Comparison of ENCODE assay signal across 9 cellular contexts in the genomic region with DNA sequence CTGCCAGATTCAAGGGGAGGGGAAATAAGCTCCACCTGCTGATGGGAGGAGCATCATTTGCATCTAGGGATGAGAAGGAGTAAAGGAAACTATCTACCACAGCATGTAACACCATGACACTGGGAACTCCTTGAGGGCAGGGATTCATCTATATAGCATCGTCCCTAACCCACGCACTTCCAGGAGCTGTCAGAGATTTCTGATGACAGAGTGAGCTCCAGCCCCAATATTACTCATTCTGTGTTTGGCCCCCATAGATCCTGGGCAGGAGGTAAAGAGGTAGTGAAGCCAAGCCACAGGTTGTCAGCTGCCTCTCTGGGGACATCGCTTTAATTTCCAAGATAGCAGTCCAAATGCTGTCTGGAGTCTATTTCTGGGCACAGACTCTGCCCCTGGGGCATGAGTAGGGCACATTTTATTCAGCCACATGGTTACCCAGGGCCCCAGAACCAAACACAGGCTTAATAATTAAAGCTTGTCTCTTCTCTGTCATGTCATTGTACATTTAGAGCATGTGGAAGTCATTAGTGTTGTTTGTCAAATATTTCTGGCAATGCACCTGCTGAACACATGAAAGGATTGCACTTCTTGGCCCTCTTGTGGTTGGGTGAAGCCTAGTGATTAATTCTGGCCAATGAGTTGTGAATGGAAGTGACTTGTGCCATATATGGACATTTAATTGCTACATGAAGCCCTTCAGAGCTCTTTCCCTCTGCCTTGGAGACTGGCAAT.
DNase-seq lines count a peak whose midpoint lies in the region; ATAC-seq and TF ChIP-seq lines count a peak whose summit lies in the region.
"Had no signal": no experiment of that assay in that cellular context is flagged by ENCODE, and none has a peak within 500 bp of the region (broad histone marks: within the 10 kb centered on the region; RNA-seq: fewer than 3 reads in every experiment).

No MANE protein-coding gene starts in this region.

- intact Hi-C loops in left ventricle myocardium superior (cut with micrococcal nuclease) (no loop called here), Right ventricle myocardium inferior (cut with DNase I) (no loop called here), mammary epithelial cell (cut with micrococcal nuclease) (loop anchor here (1.0 to 5.0 kb wide), 3 partner anchors 106 to 665 kb away; a partner anchor contains a TSS), tibial artery (cut with DNase I; ENCODE audit: low total_unique reads) (no loop called here)

- no peak overlapping the region for H2AFZ ChIP-seq in mammary epithelial cell (ENCODE audit: low read depth, low read length)

- in situ Hi-C loops in mammary epithelial cell (cut with MboI; ENCODE audit: low sequenced_read_pairs in 2 of 2), result no loop called here

- dilution Hi-C loops in mammary epithelial cell (cut with HindIII; ENCODE audit: low sequenced_read_pairs), result no loop called here

- no peak for DNase-seq in left ventricle myocardium superior
- DNase-seq in Right ventricle myocardium inferior (ENCODE audit: missing footprints), result no peak
- peak; percentile 99 for DNase-seq in NCI-H2081 treated with DMSO at 0.1 percent for 48 hours (lab: John Stamatoyannopoulos, UW)
- DNase-seq in mammary epithelial cell, result peak; percentile 36
- DNase-seq in stimulated activated naive CD8-positive, alpha-beta T cell treated with anti-CD3 and anti-CD28 coated beads, Interleukin-15, Interleukin-2, amounts not matched to agents 100 U/mL and 50 U/mL, for 24 hours, result no peak
- DNase-seq in stimulated activated CD4-positive, alpha-beta T cell treated with anti-CD3 and anti-CD28 coated beads, Interleukin-12 subunit alpha, Interleukin-12 subunit beta, amount 100 ng/mL, for 4 hours, result no peak
- no peak for DNase-seq in tibial artery
- DNase-seq: upper lobe of left lung had no signal

- H3K9ac ChIP-seq in mammary epithelial cell (ENCODE audit: insufficient read depth, low read length), result no peak overlapping the region

- H3K4me2 ChIP-seq in mammary epithelial cell (ENCODE audit: insufficient read depth, low read depth, low read length), result no peak overlapping the region

- BruUV-seq in mammary epithelial cell (replicated peaks; lab: Mats Ljungman, UMichigan), result no TSS peak

- no peak overlapping the region for H3K27ac ChIP-seq in mammary epithelial cell (ENCODE audit: insufficient read depth, low read depth, low read length)
- no peak overlapping the region for H3K27ac ChIP-seq in tibial artery
- H3K27ac ChIP-seq: upper lobe of left lung had no signal

- ATAC-seq in left ventricle myocardium superior (peak; percentile 76), Right ventricle myocardium inferior (no peak), GM18519 (IDR thresholded peaks at IDR 0.05; ENCODE audit: low FRiP score, unreplicated experiment) (no peak)
- ATAC-seq in stimulated activated naive CD8-positive, alpha-beta T cell treated with anti-CD3 and anti-CD28 coated beads, Interleukin-15, Interleukin-2, amounts not matched to agents 100 U/mL and 50 U/mL, for 24 hours, result no peak

- no peaks in the 10 kb centered on the region for H3K79me2 ChIP-seq in mammary epithelial cell (ENCODE audit: insufficient read depth, low read length)

- H4K20me1 ChIP-seq in mammary epithelial cell (ENCODE audit: insufficient read depth, low read length), result no peaks in the 10 kb centered on the region

- CTCF ChIA-PET in mammary epithelial cell (lab: Charles Lee; ENCODE audit: low non-redundant PET), result interaction anchor here (1.1 kb wide), 1 partner anchor 81 kb away, joined by 3 read pairs; no protein-coding TSS in a partner anchor

- H3K4me1 ChIP-seq in mammary epithelial cell (ENCODE audit: insufficient read depth, low read length) (no peaks in the 10 kb centered on the region), tibial artery (no peaks in the 10 kb centered on the region)
- H3K4me1 ChIP-seq: upper lobe of left lung had no signal

- H3K9me3 ChIP-seq in mammary epithelial cell (replicated peaks; ENCODE audit: insufficient read depth, low read length), result no peaks in the 10 kb centered on the region
- H3K9me3 ChIP-seq in tibial artery, result peaks cover 0 to 13% (median 7%) of the 10 kb centered on the region in 3 donors

- H3K27me3 ChIP-seq in mammary epithelial cell (ENCODE audit: insufficient read depth, low read length), result no peaks in the 10 kb centered on the region
- H3K27me3 ChIP-seq in tibial artery, result peaks cover 0 to 3% of the 10 kb centered on the region in 2 donors
- H3K27me3 ChIP-seq: upper lobe of left lung had no signal

- H3K4me3 ChIP-seq in mammary epithelial cell (replicated peaks in 1 of 3; ENCODE audit: insufficient read depth in 1 of 3, low read depth in 2 of 3, low read length in 3 of 3), result no peak overlapping the region
- H3K4me3 ChIP-seq in tibial artery, result no peak overlapping the region
- H3K4me3 ChIP-seq: upper lobe of left lung had no signal

- TF ChIP-seq CTCF in mammary epithelial cell (conservative IDR thresholded peaks at IDR 0.05 in 1 of 2, IDR thresholded peaks at IDR 0.05 in 1 of 2; ENCODE audit: extremely low read depth in 1 of 2, insufficient read depth in 1 of 2, low read depth in 1 of 2, low read length in 2 of 2) (peak; percentile 38 to 59), tibial artery (IDR thresholded peaks at IDR 0.05) (no peak)

- WGBS in mammary epithelial cell (ENCODE audit: low coverage, missing lambda C conversion rate), result 0% methylated on average over 3 of the region's 3 CpGs

- H3K36me3 ChIP-seq in mammary epithelial cell (ENCODE audit: insufficient read depth, low read length) (no peaks in the 10 kb centered on the region), tibial artery (no peaks in the 10 kb centered on the region)
- H3K36me3 ChIP-seq: upper lobe of left lung had no signal

Comparison
In these comparisons a context has a peak if more than half of its experiments do, and no peak if none do; other contexts are left out.
1. DNase-seq: peak in NCI-H2081 treated with DMSO at 0.1 percent for 48 hours (single experiment) and mammary epithelial cell (single experiment); none in left ventricle myocardium superior (single experiment), Right ventricle myocardium inferior (single experiment), stimulated activated naive CD8-positive, alpha-beta T cell treated with anti-CD3 and anti-CD28 coated beads, Interleukin-15, Interleukin-2, amounts not matched to agents 100 U/mL and 50 U/mL, for 24 hours (single experiment), stimulated activated CD4-positive, alpha-beta T cell treated with anti-CD3 and anti-CD28 coated beads, Interleukin-12 subunit alpha, Interleukin-12 subunit beta, amount 100 ng/mL, for 4 hours (single experiment) and tibial artery (0 of 2).
2. CTCF ChIP-seq: peak in mammary epithelial cell (2 of 2); none in tibial artery (0 of 2).